In the genomic region with DNA sequence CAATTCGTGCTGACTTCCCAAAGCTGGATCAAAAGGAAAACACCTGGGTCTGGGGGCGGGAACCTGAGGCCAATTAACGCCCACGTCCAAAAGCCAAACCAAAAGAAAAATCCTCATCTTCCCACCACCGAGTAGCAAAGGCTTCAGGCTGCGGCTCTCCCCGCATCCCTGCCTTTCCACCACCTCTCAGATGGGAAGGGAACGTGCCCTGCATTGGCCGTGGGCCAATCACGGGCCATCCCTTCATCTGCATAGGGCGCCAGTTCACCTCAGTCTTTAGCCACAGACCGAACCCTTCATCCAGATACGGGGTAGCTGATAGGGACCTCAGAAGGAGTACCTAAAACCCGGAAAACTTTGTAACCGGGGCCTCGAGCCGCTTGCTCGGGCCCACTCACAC, we compare ENCODE assay signal across 8 cellular contexts. TPM values are rescaled to one million over a fixed set of nuclear protein-coding genes. Genes with fewer than 3 reads are reported as not detected.
DNase-seq lines count a peak whose midpoint lies in the region; ATAC-seq and TF ChIP-seq lines count a peak whose summit lies in the region.

No MANE protein-coding gene starts in this region.

- peak overlapping the region; percentile 78 for H3K27ac ChIP-seq in psoas muscle

- no peak for TF ChIP-seq CTCF in psoas muscle (IDR thresholded peaks at IDR 0.05)

- peak; percentile 21 for ATAC-seq in Right ventricle myocardium superior (ENCODE audit: poor library complexity)
- peak in 2 of 4 donors; percentile 15 to 34 for ATAC-seq in psoas muscle
- ATAC-seq in GM21367 (IDR thresholded peaks at IDR 0.05; ENCODE audit: unreplicated experiment): no peak
- no peak for ATAC-seq in HG03378 (IDR thresholded peaks at IDR 0.05; ENCODE audit: unreplicated experiment)

- POLR2A ChIA-PET in activated CD4-positive, alpha-beta memory T cell treated with anti-CD3 and anti-CD28 coated beads for 36 hours (lab: Charles Lee): interaction anchor here (0.8 kb wide), 1 partner anchor 74 kb away, joined by 3 read pairs; no protein-coding TSS in a partner anchor

- WGBS in psoas muscle, 3 donors: 3 to 5% (median 3%) methylated on average over 16 to 18 of the region's 18 CpGs

- H3K9me3 Mint-ChIP-seq in activated CD4-positive, alpha-beta memory T cell treated with anti-CD3 and anti-CD28 coated beads for 36 hours: no peaks in the 10 kb centered on the region

- peak overlapping the region; percentile 81 for H3K4me3 ChIP-seq in psoas muscle

- peak overlapping the region; percentile 70 for H3K27ac Mint-ChIP-seq in activated CD4-positive, alpha-beta memory T cell treated with anti-CD3 and anti-CD28 coated beads for 36 hours

- H3K9me3 ChIP-seq in psoas muscle: no peaks in the 10 kb centered on the region

- H3K36me3 ChIP-seq in psoas muscle (ENCODE audit: insufficient read depth in 1 of 2, low read depth in 1 of 2): peaks cover 3 to 14% of the 10 kb centered on the region in 2 donors

- peaks cover 9% of the 10 kb centered on the region for H3K36me3 Mint-ChIP-seq in activated CD4-positive, alpha-beta memory T cell treated with anti-CD3 and anti-CD28 coated beads for 36 hours

- intact Hi-C loops in Right ventricle myocardium superior (cut with DNase I) (no loop called here), cardiac septum (cut with DNase I) (no loop called here), psoas muscle (cut with DNase I) (no loop called here)
- intact Hi-C loops in activated CD4-positive, alpha-beta memory T cell treated with anti-CD3 and anti-CD28 coated beads for 36 hours (cut with micrococcal nuclease): loop anchor here (2.0 kb wide), 5 partner anchors 191 to 421 kb away; partner anchors contain the start of gene SEPHS1

- peak overlapping the region; percentile 100 for H3K4me3 Mint-ChIP-seq in activated CD4-positive, alpha-beta memory T cell treated with anti-CD3 and anti-CD28 coated beads for 36 hours

- H3K4me1 Mint-ChIP-seq in activated CD4-positive, alpha-beta memory T cell treated with anti-CD3 and anti-CD28 coated beads for 36 hours (ENCODE audit: low read depth): peaks cover 26% of the 10 kb centered on the region

- peaks cover 12% of the 10 kb centered on the region for H3K27me3 Mint-ChIP-seq in activated CD4-positive, alpha-beta memory T cell treated with anti-CD3 and anti-CD28 coated beads for 36 hours

- DNase-seq in Right ventricle myocardium superior (peak; percentile 37), cardiac septum (ENCODE audit: low spot score) (no peak), glomerular visceral epithelial cell (ENCODE audit: extremely low spot score) (peak; percentile 37), psoas muscle (peak in 1 of 2 donors; percentile 21), midbrain (lab: John Stamatoyannopoulos, UW) (no peak)
- peak; percentile 11 for DNase-seq in activated CD4-positive, alpha-beta memory T cell treated with anti-CD3 and anti-CD28 coated beads for 36 hours

- peaks cover 22% of the 10 kb centered on the region for H3K4me1 ChIP-seq in psoas muscle

- peaks cover 0 to 12% (median 0%) of the 10 kb centered on the region in 3 donors for H3K27me3 ChIP-seq in psoas muscle (ENCODE audit: insufficient read depth in 3 of 3, low read length in 2 of 3)

- CTCF ChIA-PET in activated CD4-positive, alpha-beta memory T cell treated with anti-CD3 and anti-CD28 coated beads for 36 hours (lab: Charles Lee): interaction anchor here (0.7 to 2.6 kb wide), 8 partner anchors 8 to 215 kb away, joined by 3 to 17 read pairs (median 4); no protein-coding TSS in a partner anchor

RNA-seq across cellular contexts. Expression of gene PRPF18, which starts 0.6 kb away (rescaled TPM):
- total RNA-seq in Right ventricle myocardium superior: 14.9 TPM
- total RNA-seq in cardiac septum: 14.0 TPM
- 10 to 100 TPM; 21.9 to 25.1 TPM for total RNA-seq in activated CD4-positive, alpha-beta memory T cell treated with anti-CD3 and anti-CD28 coated beads for 36 hours
- total RNA-seq in psoas muscle: 10 to 100 TPM; 16.9 to 22.5 (median 20.2) TPM
- 10 to 100 TPM; 15.1 to 26.4 (median 15.8) TPM for polyA plus RNA-seq in psoas muscle

RNA-seq across cellular contexts. Expression of gene BEND7, which starts 58.6 kb away (rescaled TPM):
- total RNA-seq in Right ventricle myocardium superior (18.5 TPM), cardiac septum (14.0 TPM), psoas muscle (10 to 100 TPM; 16.3 to 27.6 (median 23.6) TPM)
- not detected for total RNA-seq in activated CD4-positive, alpha-beta memory T cell treated with anti-CD3 and anti-CD28 coated beads for 36 hours
- polyA plus RNA-seq in psoas muscle: 10 to 100 TPM in 2 of 3 donors, 1 to 10 TPM in 1; 6.1 to 21.6 (median 16.1) TPM

Comparison
In these comparisons a context has a peak if more than half of its experiments do, and no peak if none do; other contexts are left out.
1. DNase-seq: peak in Right ventricle myocardium superior (single experiment), activated CD4-positive, alpha-beta memory T cell treated with anti-CD3 and anti-CD28 coated beads for 36 hours (single experiment) and glomerular visceral epithelial cell (single experiment); none in cardiac septum (single experiment) and midbrain (single experiment).
2. RNA of gene BEND7, which starts 58.6 kb away (total RNA-seq): 16.3 to 27.6 TPM in psoas muscle, 18.5 TPM in Right ventricle myocardium superior (single experiment) and 14.0 TPM in cardiac septum (single experiment); not detected in activated CD4-positive, alpha-beta memory T cell treated with anti-CD3 and anti-CD28 coated beads for 36 hours; every median in the first group is over 10 times any median in the second.